11 cellular contexts compared by ENCODE assay signal in the genomic region with DNA sequence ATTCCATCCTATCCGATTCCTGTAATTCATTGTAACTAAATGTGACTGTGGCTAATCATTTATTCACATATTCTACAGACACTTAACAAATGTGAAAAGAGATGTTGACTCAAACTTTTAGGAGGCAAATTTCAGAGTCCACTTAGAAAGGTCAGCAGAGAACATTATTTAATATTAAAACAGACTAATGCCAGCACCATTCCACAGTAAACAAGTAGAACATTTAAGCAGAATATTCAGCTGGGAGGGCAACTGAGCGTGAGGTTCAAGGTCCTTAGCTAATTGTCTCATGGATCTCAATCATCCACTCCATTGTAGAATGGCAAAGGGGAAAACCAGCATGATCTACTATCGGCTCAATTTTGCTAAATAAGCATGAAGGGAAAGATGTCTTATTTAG. TPM values are rescaled to one million over a fixed set of nuclear protein-coding genes. Genes with fewer than 3 reads are reported as not detected.
"Had no signal": no experiment of that assay in that cellular context is flagged by ENCODE, and none has a peak within 500 bp of the region (broad histone marks: within the 10 kb centered on the region; RNA-seq: fewer than 3 reads in every experiment).

No MANE protein-coding gene starts in this region.

- H3K27ac Mint-ChIP-seq: HFFc6, IgD-negative memory B cell had no signal

- H3K27ac ChIP-seq: GM23248 had no signal

- H3K9ac ChIP-seq: GM23248 had no signal

- H2AFZ ChIP-seq: GM23248 had no signal

- H3K9me3 ChIP-seq: HAP-1 had no signal

- H3K27me3 Mint-ChIP-seq: IgD-negative memory B cell had no signal

- FAIRE-seq: HTR-8/SVneo had no signal

- H3K9me3 Mint-ChIP-seq: HFFc6 had no signal

- H3K4me1 ChIP-seq: HAP-1 had no signal

- H3K4me3 Mint-ChIP-seq: HFFc6, IgD-negative memory B cell had no signal

- H3K4me1 Mint-ChIP-seq: IgD-negative memory B cell had no signal

- H3K36me3 ChIP-seq: HAP-1 had no signal

- ATAC-seq: HCT116 had no signal

- H3K4me3 ChIP-seq: GM23248, HAP-1 had no signal

- DNase-seq: GM23248, GOT3, H7, HFFc6, KBM-7 had no signal

RNA-seq across cellular contexts. Expression of a gene that starts 5.1 kb away (rescaled TPM):
- total RNA-seq: H4, HFFc6, HT-29 had no signal
- polyA plus RNA-seq: IgD-negative memory B cell had no signal
